ENCODE assay signal across 1 cellular context in the genomic region with DNA sequence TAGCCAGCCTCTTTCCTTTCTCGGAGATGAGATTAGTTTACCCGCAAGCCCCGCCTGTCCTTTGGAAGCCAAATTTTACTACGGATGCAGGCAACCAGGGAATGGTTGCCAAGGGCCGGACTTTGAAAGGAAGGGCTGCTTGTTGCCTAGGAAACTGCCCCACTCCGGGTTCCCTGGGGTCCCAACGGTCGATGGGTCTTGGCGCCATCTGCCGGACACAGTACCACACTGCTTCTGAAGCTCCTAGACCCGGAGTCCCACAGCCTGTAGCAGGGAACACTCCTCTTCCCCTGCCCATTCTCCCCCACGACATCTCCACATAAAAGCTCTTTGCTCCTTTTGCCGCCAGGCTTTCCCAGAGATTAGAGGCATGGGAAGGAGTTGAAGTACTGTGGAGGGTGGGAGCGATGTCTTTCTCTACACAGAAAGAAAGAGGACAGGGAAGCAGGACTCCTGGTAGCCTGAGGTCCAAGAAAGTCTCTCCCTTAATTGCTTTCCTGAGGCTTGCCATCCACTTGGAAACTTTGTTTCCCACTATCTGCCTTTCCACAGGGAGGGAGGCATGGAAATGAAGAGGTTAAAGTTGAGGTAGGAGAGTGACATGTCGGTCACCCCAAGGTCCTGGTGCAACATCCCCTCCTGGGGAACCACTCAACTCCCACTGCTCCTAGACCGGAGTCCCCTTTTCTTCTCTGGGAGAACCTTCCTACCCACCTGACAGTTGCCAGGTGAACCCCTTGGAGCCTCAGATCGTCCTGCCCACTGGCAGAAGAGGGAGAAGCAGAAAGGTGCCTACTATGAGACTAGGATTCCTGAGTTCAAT.
TF ChIP-seq lines count a peak whose summit lies in the region.

No MANE protein-coding gene starts in this region.

TF ChIP-seq in K562, 482 proteins besides CTCF, POLR2A, EP300 and RAD21 (continued from another document):
- no peak for TF ChIP-seq JUNB (CRISPR knock-in tag; conservative IDR thresholded peaks at IDR 0.05)
- TF ChIP-seq, protein P1, sequence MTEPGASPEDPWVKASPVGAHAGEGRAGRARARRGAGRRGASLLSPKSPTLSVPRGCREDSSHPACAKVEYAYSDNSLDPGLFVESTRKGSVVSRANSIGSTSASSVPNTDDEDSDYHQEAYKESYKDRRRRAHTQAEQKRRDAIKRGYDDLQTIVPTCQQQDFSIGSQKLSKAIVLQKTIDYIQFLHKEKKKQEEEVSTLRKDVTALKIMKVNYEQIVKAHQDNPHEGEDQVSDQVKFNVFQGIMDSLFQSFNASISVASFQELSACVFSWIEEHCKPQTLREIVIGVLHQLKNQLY (CRISPR knock-in tag; conservative IDR thresholded peaks at IDR 0.05): 0 out of 4 replicates have a peak, but pooled peaks of 1 of the 2 experiments have one; percentile 10
- no peak for TF ChIP-seq USF1 (CRISPR knock-in tag; IDR thresholded peaks at IDR 0.05)
- TF ChIP-seq HOXB6 (CRISPR knock-in tag; IDR thresholded peaks at IDR 0.05; ENCODE audit: borderline replicate concordance): no peak
- TF ChIP-seq, protein P2, sequence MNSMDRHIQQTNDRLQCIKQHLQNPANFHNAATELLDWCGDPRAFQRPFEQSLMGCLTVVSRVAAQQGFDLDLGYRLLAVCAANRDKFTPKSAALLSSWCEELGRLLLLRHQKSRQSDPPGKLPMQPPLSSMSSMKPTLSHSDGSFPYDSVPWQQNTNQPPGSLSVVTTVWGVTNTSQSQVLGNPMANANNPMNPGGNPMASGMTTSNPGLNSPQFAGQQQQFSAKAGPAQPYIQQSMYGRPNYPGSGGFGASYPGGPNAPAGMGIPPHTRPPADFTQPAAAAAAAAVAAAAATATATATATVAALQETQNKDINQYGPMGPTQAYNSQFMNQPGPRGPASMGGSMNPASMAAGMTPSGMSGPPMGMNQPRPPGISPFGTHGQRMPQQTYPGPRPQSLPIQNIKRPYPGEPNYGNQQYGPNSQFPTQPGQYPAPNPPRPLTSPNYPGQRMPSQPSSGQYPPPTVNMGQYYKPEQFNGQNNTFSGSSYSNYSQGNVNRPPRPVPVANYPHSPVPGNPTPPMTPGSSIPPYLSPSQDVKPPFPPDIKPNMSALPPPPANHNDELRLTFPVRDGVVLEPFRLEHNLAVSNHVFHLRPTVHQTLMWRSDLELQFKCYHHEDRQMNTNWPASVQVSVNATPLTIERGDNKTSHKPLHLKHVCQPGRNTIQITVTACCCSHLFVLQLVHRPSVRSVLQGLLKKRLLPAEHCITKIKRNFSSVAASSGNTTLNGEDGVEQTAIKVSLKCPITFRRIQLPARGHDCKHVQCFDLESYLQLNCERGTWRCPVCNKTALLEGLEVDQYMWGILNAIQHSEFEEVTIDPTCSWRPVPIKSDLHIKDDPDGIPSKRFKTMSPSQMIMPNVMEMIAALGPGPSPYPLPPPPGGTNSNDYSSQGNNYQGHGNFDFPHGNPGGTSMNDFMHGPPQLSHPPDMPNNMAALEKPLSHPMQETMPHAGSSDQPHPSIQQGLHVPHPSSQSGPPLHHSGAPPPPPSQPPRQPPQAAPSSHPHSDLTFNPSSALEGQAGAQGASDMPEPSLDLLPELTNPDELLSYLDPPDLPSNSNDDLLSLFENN (IDR thresholded peaks at IDR 0.05; ENCODE audit: low read depth in 2 of 2, low read length in 2 of 2): no peak
- TF ChIP-seq ZBTB7A (IDR thresholded peaks at IDR 0.05; ENCODE audit: borderline replicate concordance, control insufficient read depth, low read depth, low read length): peak; percentile 71
- TF ChIP-seq CSDE1 (IDR thresholded peaks at IDR 0.05): no peak
- no peak for TF ChIP-seq PCBP1 (IDR thresholded peaks at IDR 0.05; ENCODE audit: low read depth, low read length, poor library complexity, severe bottlenecking)
- TF ChIP-seq ARID2 (IDR thresholded peaks at IDR 0.05): 0 out of 2 replicates have a peak, but pooled peaks have one; percentile 50
- TF ChIP-seq MTA1 (IDR thresholded peaks at IDR 0.05; ENCODE audit: borderline replicate concordance): no peak
- TF ChIP-seq KLF16 (IDR thresholded peaks at IDR 0.05): 0 out of 2 replicates have a peak, but pooled peaks have one; percentile 51
- TF ChIP-seq NCOA4 (IDR thresholded peaks at IDR 0.05; ENCODE audit: partially characterized antibody): no peak
- peak; percentile 50 for TF ChIP-seq NEUROD1 (IDR thresholded peaks at IDR 0.05; ENCODE audit: borderline replicate concordance, low read depth, low read length, partially characterized antibody)
- TF ChIP-seq RAD51 (IDR thresholded peaks at IDR 0.05; ENCODE audit: borderline replicate concordance, low read depth): no peak
- TF ChIP-seq ESRRB (CRISPR knock-in tag; IDR thresholded peaks at IDR 0.05; ENCODE audit: borderline replicate concordance): no peak
- TF ChIP-seq NFYB (IDR thresholded peaks at IDR 0.05; ENCODE audit: extremely low read depth, insufficient read length): no peak
- TF ChIP-seq, protein P3, sequence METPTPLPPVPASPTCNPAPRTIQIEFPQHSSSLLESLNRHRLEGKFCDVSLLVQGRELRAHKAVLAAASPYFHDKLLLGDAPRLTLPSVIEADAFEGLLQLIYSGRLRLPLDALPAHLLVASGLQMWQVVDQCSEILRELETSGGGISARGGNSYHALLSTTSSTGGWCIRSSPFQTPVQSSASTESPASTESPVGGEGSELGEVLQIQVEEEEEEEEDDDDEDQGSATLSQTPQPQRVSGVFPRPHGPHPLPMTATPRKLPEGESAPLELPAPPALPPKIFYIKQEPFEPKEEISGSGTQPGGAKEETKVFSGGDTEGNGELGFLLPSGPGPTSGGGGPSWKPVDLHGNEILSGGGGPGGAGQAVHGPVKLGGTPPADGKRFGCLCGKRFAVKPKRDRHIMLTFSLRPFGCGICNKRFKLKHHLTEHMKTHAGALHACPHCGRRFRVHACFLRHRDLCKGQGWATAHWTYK (CRISPR knock-in tag; IDR thresholded peaks at IDR 0.05): peak; percentile 37; the same call in 1 of the 2 replicates
- TF ChIP-seq ZFP30 (CRISPR knock-in tag; IDR thresholded peaks at IDR 0.05; ENCODE audit: borderline replicate concordance): no peak
- TF ChIP-seq STAT5A (IDR thresholded peaks at IDR 0.05; ENCODE audit: borderline replicate concordance, low read length): no peak
- peak in 1 of 2 experiments; percentile 59; a peak in 2 of 4 replicates for TF ChIP-seq MAZ (CRISPR knock-in tag; conservative IDR thresholded peaks at IDR 0.05 in 1 of 2, IDR thresholded peaks at IDR 0.05 in 1 of 2)
- TF ChIP-seq ZKSCAN8 (CRISPR knock-in tag; IDR thresholded peaks at IDR 0.05): no peak
- TF ChIP-seq ZNF184 (CRISPR knock-in tag; IDR thresholded peaks at IDR 0.05): no peak
- TF ChIP-seq, protein P4, sequence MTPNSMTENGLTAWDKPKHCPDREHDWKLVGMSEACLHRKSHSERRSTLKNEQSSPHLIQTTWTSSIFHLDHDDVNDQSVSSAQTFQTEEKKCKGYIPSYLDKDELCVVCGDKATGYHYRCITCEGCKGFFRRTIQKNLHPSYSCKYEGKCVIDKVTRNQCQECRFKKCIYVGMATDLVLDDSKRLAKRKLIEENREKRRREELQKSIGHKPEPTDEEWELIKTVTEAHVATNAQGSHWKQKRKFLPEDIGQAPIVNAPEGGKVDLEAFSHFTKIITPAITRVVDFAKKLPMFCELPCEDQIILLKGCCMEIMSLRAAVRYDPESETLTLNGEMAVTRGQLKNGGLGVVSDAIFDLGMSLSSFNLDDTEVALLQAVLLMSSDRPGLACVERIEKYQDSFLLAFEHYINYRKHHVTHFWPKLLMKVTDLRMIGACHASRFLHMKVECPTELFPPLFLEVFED (CRISPR knock-in tag; conservative IDR thresholded peaks at IDR 0.05): no peak
- no peak for TF ChIP-seq CREBBP (IDR thresholded peaks at IDR 0.05; ENCODE audit: low read depth, low read length)
- TF ChIP-seq GATAD2A (IDR thresholded peaks at IDR 0.05): no peak
- TF ChIP-seq NRF1 (conservative IDR thresholded peaks at IDR 0.05 in 1 of 2, IDR thresholded peaks at IDR 0.05 in 1 of 2): no peak
- TF ChIP-seq LCOR (CRISPR knock-in tag; IDR thresholded peaks at IDR 0.05): peak; percentile 36; the same call in 1 of the 2 replicates
- peak; percentile 70; the same call in 1 of the 2 replicates for TF ChIP-seq MYNN (IDR thresholded peaks at IDR 0.05)
- TF ChIP-seq MYNN (CRISPR knock-in tag; IDR thresholded peaks at IDR 0.05): no peak
- TF ChIP-seq, protein P5, sequence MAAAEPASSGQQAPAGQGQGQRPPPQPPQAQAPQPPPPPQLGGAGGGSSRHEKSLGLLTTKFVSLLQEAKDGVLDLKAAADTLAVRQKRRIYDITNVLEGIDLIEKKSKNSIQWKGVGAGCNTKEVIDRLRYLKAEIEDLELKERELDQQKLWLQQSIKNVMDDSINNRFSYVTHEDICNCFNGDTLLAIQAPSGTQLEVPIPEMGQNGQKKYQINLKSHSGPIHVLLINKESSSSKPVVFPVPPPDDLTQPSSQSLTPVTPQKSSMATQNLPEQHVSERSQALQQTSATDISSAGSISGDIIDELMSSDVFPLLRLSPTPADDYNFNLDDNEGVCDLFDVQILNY (CRISPR knock-in tag; IDR thresholded peaks at IDR 0.05): 0 out of 2 replicates have a peak, but pooled peaks have one; percentile 8
- 0 out of 2 replicates have a peak, but pooled peaks have one; percentile 65 for TF ChIP-seq BMI1 (IDR thresholded peaks at IDR 0.05; ENCODE audit: low read length)
- no peak for TF ChIP-seq NR2C1 (IDR thresholded peaks at IDR 0.05)
- no peak for TF ChIP-seq NR2C1 (tag; IDR thresholded peaks at IDR 0.05)
- no peak for TF ChIP-seq E4F1 (CRISPR knock-in tag; IDR thresholded peaks at IDR 0.05; ENCODE audit: borderline replicate concordance)
- TF ChIP-seq TBP (optimal IDR thresholded peaks at IDR 0.05; ENCODE audit: low read depth, low read length): peak; percentile 25
